10 cellular contexts compared by ENCODE assay signal in the genomic region with DNA sequence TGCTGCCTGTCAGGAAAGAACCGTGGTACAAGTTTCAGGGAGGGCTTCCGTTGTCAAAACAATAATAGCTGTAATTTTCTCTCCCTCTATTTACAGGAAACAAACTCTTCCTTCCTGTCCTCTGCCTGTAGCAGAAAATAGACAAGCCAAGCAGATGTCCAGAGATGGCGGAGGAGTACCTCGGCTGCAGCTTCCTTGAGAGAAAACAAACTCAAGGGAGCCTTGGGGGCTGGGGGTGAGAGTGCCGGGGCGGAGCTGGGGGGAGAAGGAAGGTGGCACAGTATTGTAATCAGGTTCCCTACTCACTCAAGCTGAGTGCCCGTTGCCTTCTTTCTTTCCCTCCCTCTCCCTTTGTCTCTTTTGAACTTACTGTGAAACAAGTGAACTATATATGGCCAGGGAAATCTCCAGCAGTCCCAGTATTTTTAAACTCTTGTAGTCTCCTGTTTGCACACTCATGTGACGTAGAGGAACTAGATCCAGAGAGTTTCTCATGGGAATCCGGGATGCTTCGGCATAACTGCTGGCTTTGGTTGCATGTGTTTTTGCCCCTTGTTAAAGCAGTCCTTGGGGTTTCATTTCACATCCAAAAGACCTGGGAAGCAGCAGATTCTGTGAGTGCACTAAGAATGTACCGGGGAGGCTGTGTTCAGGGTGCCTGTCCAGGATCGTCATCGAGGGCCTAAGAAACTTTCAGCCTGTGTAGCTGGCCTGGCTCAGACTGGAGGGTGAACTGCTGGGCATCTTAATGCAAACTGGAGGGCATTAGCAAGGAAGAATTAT. TPM values are rescaled to one million over a fixed set of nuclear protein-coding genes. Genes with fewer than 3 reads are reported as not detected.
DNase-seq lines count a peak whose midpoint lies in the region; ATAC-seq and TF ChIP-seq lines count a peak whose summit lies in the region.
"Had no signal": no experiment of that assay in that cellular context is flagged by ENCODE, and none has a peak within 500 bp of the region (broad histone marks: within the 10 kb centered on the region; RNA-seq: fewer than 3 reads in every experiment).

No MANE protein-coding gene starts in this region.

- H3K4me1 ChIP-seq in testis: no peaks in the 10 kb centered on the region
- no peaks in the 10 kb centered on the region for H3K4me1 ChIP-seq in BE2C

- H3K36me3 Mint-ChIP-seq in HFFc6 (ENCODE audit: low read depth) (no peaks in the 10 kb centered on the region), memory B cell (no peaks in the 10 kb centered on the region)
- H3K36me3 Mint-ChIP-seq: activated naive CD4-positive, alpha-beta T cell treated with anti-CD3 and anti-CD28 coated beads, Interleukin-2, amount 50 U/mL, for 24 hours had no signal

- WGBS in testis, 2 donors: 32 to 40% methylated on average over 13 of the region's 13 CpGs

- H3K27me3 Mint-ChIP-seq in HFFc6 (ENCODE audit: insufficient read depth) (peaks cover 5% of the 10 kb centered on the region), memory B cell (no peaks in the 10 kb centered on the region)

- H3K27ac ChIP-seq in testis: peak overlapping the region in 1 of 2 donors; percentile 26
- H3K27ac ChIP-seq: GM23248 had no signal

- no peak for TF ChIP-seq POLR2A in testis (IDR thresholded peaks at IDR 0.05)

- peak overlapping the region in 1 of 2 donors; percentile 20 for H3K4me3 ChIP-seq in testis
- H3K4me3 ChIP-seq in BE2C (ENCODE audit: low read depth, low read length): no peak overlapping the region
- H3K4me3 ChIP-seq: GM23248 had no signal

- DNase-seq in HFFc6: no peak
- DNase-seq in NCI-H2227 treated with DMSO at 0.1 percent for 48 hours (lab: John Stamatoyannopoulos, UW): peak; percentile 45
- no peak for DNase-seq in memory B cell (ENCODE audit: low spot score in 2 of 2)
- no peak for DNase-seq in activated gamma-delta T cell (lab: John Stamatoyannopoulos, UW)
- no peak for DNase-seq in A172 (ENCODE audit: low spot score)
- no peak for DNase-seq in testis
- DNase-seq in BE2C: no peak
- DNase-seq: GM23248 had no signal

- H3K27me3 ChIP-seq in testis: no peaks in the 10 kb centered on the region
- H3K27me3 ChIP-seq in BE2C: peaks cover 19% of the 10 kb centered on the region

- TF ChIP-seq CTCF in HFFc6 (IDR thresholded peaks at IDR 0.05) (no peak), testis (IDR thresholded peaks at IDR 0.05) (no peak), BE2C (IDR thresholded peaks at IDR 0.05; ENCODE audit: low read depth, low read length) (no peak)

- H3K36me3 ChIP-seq in testis (ENCODE audit: low read depth, missing control alignments): no peaks in the 10 kb centered on the region
- H3K36me3 ChIP-seq in BE2C: no peaks in the 10 kb centered on the region

- peak overlapping the region; percentile 30; the same call in 1 of the 2 replicates for H3K4me3 Mint-ChIP-seq in HFFc6
- no peak overlapping the region for H3K4me3 Mint-ChIP-seq in memory B cell
- H3K4me3 Mint-ChIP-seq: activated naive CD4-positive, alpha-beta T cell treated with anti-CD3 and anti-CD28 coated beads, Interleukin-2, amount 50 U/mL, for 24 hours had no signal

- H3K9me3 ChIP-seq in testis (no peaks in the 10 kb centered on the region), BE2C (no peaks in the 10 kb centered on the region)

- no peaks in the 10 kb centered on the region for H3K4me1 Mint-ChIP-seq in HFFc6 (ENCODE audit: low read depth)
- H3K4me1 Mint-ChIP-seq in memory B cell: peaks cover 3% of the 10 kb centered on the region
- H3K4me1 Mint-ChIP-seq: activated naive CD4-positive, alpha-beta T cell treated with anti-CD3 and anti-CD28 coated beads, Interleukin-2, amount 50 U/mL, for 24 hours had no signal

- H3K27ac Mint-ChIP-seq in HFFc6: no peak overlapping the region
- H3K27ac Mint-ChIP-seq in memory B cell: no peak overlapping the region
- H3K27ac Mint-ChIP-seq: activated naive CD4-positive, alpha-beta T cell treated with anti-CD3 and anti-CD28 coated beads, Interleukin-2, amount 50 U/mL, for 24 hours had no signal

- ATAC-seq in GM18519 (IDR thresholded peaks at IDR 0.05; ENCODE audit: low FRiP score, unreplicated experiment) (peak; percentile 35), memory B cell (ENCODE audit: low read depth) (peak; percentile 68)

- H3K9me3 Mint-ChIP-seq in HFFc6: no peaks in the 10 kb centered on the region
- no peaks in the 10 kb centered on the region for H3K9me3 Mint-ChIP-seq in memory B cell
- H3K9me3 Mint-ChIP-seq: activated naive CD4-positive, alpha-beta T cell treated with anti-CD3 and anti-CD28 coated beads, Interleukin-2, amount 50 U/mL, for 24 hours had no signal

- intact Hi-C loops in testis (cut with DNase I; ENCODE audit: low total_unique reads): no loop called here

RNA-seq across cellular contexts. Expression of a gene that starts 44.6 kb away (rescaled TPM):
- total RNA-seq in HFFc6 (2021; fragmentation: NEBNext Ultra II Directional; extraction: Animal tissue kit (Norgen Biotek cat#: 25700)): 10 to 100 TPM; 50.0 to 59.3 (median 57.8) TPM
- 95.8 and 113 TPM in 2 replicates for total RNA-seq in A172 (2014; rRNA removed; shearing (Covaris generic))
- 10 to 100 TPM; 61.3 to 89.6 TPM for total RNA-seq in testis
- 112 TPM for polyA plus RNA-seq in testis (ENCODE audit: insufficient read depth, low read depth, low replicate concordance)
- polyA plus RNA-seq in BE2C (2012; ENCODE audit: insufficient read depth, insufficient read length, low read depth): 106 TPM
